Comparison of ENCODE assay signal across 8 cellular contexts in genomic region chr18:36419913-36420531, GRCh38.
DNase-seq lines count a peak whose midpoint lies in the region; ATAC-seq and TF ChIP-seq lines count a peak whose summit lies in the region.

No MANE protein-coding gene starts in this region.

- no peaks in the 10 kb centered on the region for H3K36me3 ChIP-seq in trophoblast cell (ENCODE audit: control insufficient read depth in 1 of 2, insufficient read depth in 2 of 2, low read length in 2 of 2)
- H3K36me3 ChIP-seq in SJCRH30 = no peaks in the 10 kb centered on the region

- H3K27ac ChIP-seq in trophoblast cell (ENCODE audit: low read depth, low read length) = no peak overlapping the region
- no peak overlapping the region for H3K27ac ChIP-seq in SJCRH30

- H3K4ac ChIP-seq in trophoblast cell (ENCODE audit: low read depth, low read length) = no peak overlapping the region

- H3K79me2 ChIP-seq in trophoblast cell (ENCODE audit: control insufficient read depth, insufficient read depth, low read length, poor library complexity) = no peaks in the 10 kb centered on the region

- no peak overlapping the region for H3K4me2 ChIP-seq in trophoblast cell (ENCODE audit: low read length)

- POLR2A ChIA-PET in WTC11 (lab: Charles Lee) = no interaction called here

- H3K27me3 ChIP-seq in trophoblast cell (ENCODE audit: insufficient read depth, low read length) (no peaks in the 10 kb centered on the region), SJCRH30 (no peaks in the 10 kb centered on the region)

- no peak overlapping the region for H2AFZ ChIP-seq in trophoblast cell (ENCODE audit: insufficient read depth, low read length, poor library complexity)

- no peak overlapping the region for H4K12ac ChIP-seq in trophoblast cell (ENCODE audit: low read depth, low read length)

- H2BK120ac ChIP-seq in trophoblast cell (ENCODE audit: insufficient read depth, low read length, poor library complexity) = no peak overlapping the region

- H2BK5ac ChIP-seq in trophoblast cell (ENCODE audit: low read depth, low read length, poor library complexity) = no peak overlapping the region

- ATAC-seq in HG02759 (IDR thresholded peaks at IDR 0.05; ENCODE audit: unreplicated experiment) (peak; percentile 71), WTC11 (peak; percentile 89), GM21576 (IDR thresholded peaks at IDR 0.05; ENCODE audit: unreplicated experiment) (no peak)

- WGBS in trophoblast cell (ENCODE audit: extremely low coverage, insufficient coverage, insufficient read length) = no CpG with 5 or more reads among the region's 7 CpGs

- H3K4me3 ChIP-seq in trophoblast cell (ENCODE audit: low read depth, low read length) (no peak overlapping the region), SJCRH30 (no peak overlapping the region)

- H3K4me1 ChIP-seq in trophoblast cell (ENCODE audit: control insufficient read depth in 1 of 2, insufficient read depth in 2 of 2, low read length in 2 of 2) (peaks cover 10 to 19% of the 10 kb centered on the region in 2 experiments), SJCRH30 (no peaks in the 10 kb centered on the region)

- peak overlapping the region; percentile 12 for H2BK12ac ChIP-seq in trophoblast cell (ENCODE audit: low read length)

- H3K9me3 ChIP-seq in trophoblast cell (ENCODE audit: insufficient read depth, low read depth, low read length) (no peaks in the 10 kb centered on the region), SJCRH30 (replicated peaks) (no peaks in the 10 kb centered on the region)

- no peak overlapping the region for H2AK5ac ChIP-seq in trophoblast cell (ENCODE audit: low read length)

- H3K36me3 Mint-ChIP-seq in WTC11 (no peaks in the 10 kb centered on the region), immature natural killer cell (no peaks in the 10 kb centered on the region)

- CTCF ChIA-PET in WTC11 (lab: Charles Lee) = interaction anchor here (0.6 to 1.7 kb wide), 7 partner anchors 8 to 204 kb away, joined by 3 to 13 read pairs (median 3); no protein-coding TSS in a partner anchor

- TF ChIP-seq CTCF in WTC11 (IDR thresholded peaks at IDR 0.05) = no peak

- H4K8ac ChIP-seq in trophoblast cell (ENCODE audit: low read depth, low read length) = no peak overlapping the region

- no peaks in the 10 kb centered on the region for H3K27me3 Mint-ChIP-seq in WTC11 (ENCODE audit: low read depth)
- H3K27me3 Mint-ChIP-seq in immature natural killer cell (ENCODE audit: low read depth in 3 of 3) = peaks cover 2 to 6% (median 3%) of the 10 kb centered on the region in 3 donors

- peak; percentile 43 for DNase-seq in DMS 273 (lab: John Stamatoyannopoulos, UW; ENCODE audit: unreplicated experiment)
- DNase-seq in DMS 273 treated with DMSO at 0.1 percent for 48 hours (lab: John Stamatoyannopoulos, UW) = no peak
- DNase-seq in WTC11 (ENCODE audit: low spot score) = no peak
- DNase-seq in trophoblast cell = peak; percentile 48 to 52
- no peak for DNase-seq in immature natural killer cell
- DNase-seq in SJCRH30 = no peak

- H3K27ac Mint-ChIP-seq in WTC11 (no peak overlapping the region), immature natural killer cell (no peak overlapping the region)

- peak overlapping the region; percentile 22 for H3K18ac ChIP-seq in trophoblast cell (ENCODE audit: low read length)

- H3K9me3 Mint-ChIP-seq in WTC11 = no peaks in the 10 kb centered on the region
- peaks cover 0 to 6% (median 0%) of the 10 kb centered on the region in 6 donors for H3K9me3 Mint-ChIP-seq in immature natural killer cell

- peaks cover 4% of the 10 kb centered on the region for H3K79me1 ChIP-seq in trophoblast cell (ENCODE audit: low read length)

- H3K23ac ChIP-seq in trophoblast cell (ENCODE audit: low read length) = no peak overlapping the region

- H3K4me3 Mint-ChIP-seq in WTC11 (no peak overlapping the region), immature natural killer cell (no peak overlapping the region)

- H3K9ac ChIP-seq in trophoblast cell (ENCODE audit: low read length) = no peak overlapping the region

- H4K91ac ChIP-seq in trophoblast cell (ENCODE audit: low read depth, low read length) = no peak overlapping the region

- H3K14ac ChIP-seq in trophoblast cell (ENCODE audit: low read length) = no peak overlapping the region

- H3K4me1 Mint-ChIP-seq in WTC11 (0 out of 2 replicates have a peak, but pooled peaks cover 3% of the 10 kb centered on the region), immature natural killer cell (no peaks in the 10 kb centered on the region)

TF ChIP-seq in WTC11, 78 proteins besides CTCF, POLR2A, EP300 and RAD21 (continues in another document):
- no peak for TF ChIP-seq NFYB (CRISPR knock-in tag; conservative IDR thresholded peaks at IDR 0.05; ENCODE audit: low read depth)
- TF ChIP-seq ZSCAN18 (CRISPR knock-in tag; IDR thresholded peaks at IDR 0.05) = no peak
- TF ChIP-seq PRDM15 (CRISPR knock-in tag; IDR thresholded peaks at IDR 0.05) = no peak
- TF ChIP-seq ZNF281 (CRISPR knock-in tag; IDR thresholded peaks at IDR 0.05) = no peak
- no peak for TF ChIP-seq CDX4 (CRISPR knock-in tag; IDR thresholded peaks at IDR 0.05; ENCODE audit: borderline replicate concordance)

Comparison
In these comparisons a context has a peak if more than half of its experiments do, and no peak if none do; other contexts are left out.
1. DNase-seq: peak in DMS 273 (single experiment) and trophoblast cell (2 of 2); none in DMS 273 treated with DMSO at 0.1 percent for 48 hours (single experiment), WTC11 (single experiment), immature natural killer cell (0 of 3) and SJCRH30 (0 of 2).